In genomic region chr18:70334728-70335329, GRCh38 we compare ENCODE assay signal across 1 cellular context.
TF ChIP-seq lines count a peak whose summit lies in the region.

No MANE protein-coding gene starts in this region.

TF ChIP-seq in HepG2, 621 proteins besides CTCF, POLR2A, EP300 and RAD21 (continued from another document):
- TF ChIP-seq REST (IDR thresholded peaks at IDR 0.05; ENCODE audit: borderline replicate concordance in 1 of 2, low read depth in 1 of 2, low read length in 2 of 2) (0 out of 4 replicates have a peak, but pooled peaks of 1 of the 2 experiments have one; percentile 39), ZNF672 (CRISPR knock-in tag; IDR thresholded peaks at IDR 0.05) (no peak), TARDBP (CRISPR knock-in tag; IDR thresholded peaks at IDR 0.05) (peak; percentile 58; the same call in 1 of the 2 replicates), ELF1 (CRISPR knock-in tag; IDR thresholded peaks at IDR 0.05) (peak; percentile 25; the same call in 1 of the 2 replicates)
